Comparison of ENCODE assay signal across 1 cellular context in the genomic region with DNA sequence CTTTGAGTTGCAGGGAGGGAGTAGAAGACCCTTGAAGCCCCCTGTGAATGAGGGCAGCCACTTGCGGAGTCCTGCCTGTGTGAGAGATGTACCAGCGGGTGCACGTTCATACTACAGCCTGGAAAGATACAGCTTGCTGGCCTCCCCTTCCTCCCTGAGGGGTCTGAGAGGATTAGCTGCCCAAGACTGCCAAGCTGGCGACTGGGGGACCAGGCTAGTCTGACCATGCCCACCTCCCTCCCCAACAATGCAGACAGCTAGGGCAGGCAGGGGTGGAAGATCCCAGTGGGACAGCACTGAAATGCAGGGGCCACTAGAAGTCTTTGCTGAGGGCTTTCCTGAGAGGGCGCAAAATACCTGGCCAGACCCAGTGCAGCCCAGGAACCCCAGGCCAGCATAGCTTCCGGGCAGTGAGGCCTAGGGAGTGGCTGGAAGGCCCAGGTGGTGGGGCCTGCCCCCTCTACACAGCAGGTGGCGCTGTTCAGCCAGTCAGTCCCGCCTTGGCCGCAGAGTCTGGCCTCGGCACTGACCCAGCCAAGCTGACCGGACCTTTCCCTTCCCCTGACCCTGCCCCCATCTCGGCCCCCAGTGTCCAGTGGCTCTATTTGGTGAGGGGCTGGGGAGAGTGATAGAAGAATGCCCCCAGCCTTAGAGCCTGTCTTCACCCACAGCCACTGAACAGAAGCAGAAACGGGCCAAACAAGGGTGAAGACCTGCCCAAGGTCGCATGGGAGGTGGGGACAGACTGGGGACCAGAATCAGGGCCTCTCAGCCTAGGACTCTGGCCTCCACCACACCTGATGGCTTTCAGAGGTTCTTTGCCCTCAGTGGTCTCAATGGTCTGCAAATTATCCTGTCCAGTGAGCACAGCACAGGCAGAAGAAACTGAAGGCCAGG.
TF ChIP-seq lines count a peak whose summit lies in the region.

No MANE protein-coding gene starts in this region.

TF ChIP-seq in K562, 482 proteins besides CTCF, POLR2A, EP300 and RAD21 (continued from another document and continues in another):
- TF ChIP-seq MAFK (IDR thresholded peaks at IDR 0.05; ENCODE audit: low read length) (no peak), ZNF184 (CRISPR knock-in tag; IDR thresholded peaks at IDR 0.05) (no peak), MCM7 (IDR thresholded peaks at IDR 0.05) (no peak), RBFOX2 (IDR thresholded peaks at IDR 0.05; ENCODE audit: low read depth, low read length) (peak; percentile 51; the same call in 1 of the 2 replicates), BMI1 (IDR thresholded peaks at IDR 0.05; ENCODE audit: low read length) (no peak), U2AF2 (optimal IDR thresholded peaks at IDR 0.05; ENCODE audit: low read depth, low read length) (no peak), NFATC3 (IDR thresholded peaks at IDR 0.05) (no peak), FOXJ3 (CRISPR knock-in tag; IDR thresholded peaks at IDR 0.05) (no peak), GABPA (tag; conservative IDR thresholded peaks at IDR 0.05; ENCODE audit: low read depth) (peak; percentile 49; the same call in 1 of the 2 replicates), HNRNPUL1 (IDR thresholded peaks at IDR 0.05; ENCODE audit: low read length) (no peak), PHB2 (IDR thresholded peaks at IDR 0.05; ENCODE audit: low read depth) (no peak), HLTF (IDR thresholded peaks at IDR 0.05) (no peak), NR2C1 (IDR thresholded peaks at IDR 0.05) (no peak; the same call in 1 of the 2 replicates), NR2C1 (tag; IDR thresholded peaks at IDR 0.05) (peak; percentile 30; the same call in 1 of the 2 replicates), ETV1 (tag; conservative IDR thresholded peaks at IDR 0.05; ENCODE audit: low read depth) (peak; percentile 56; the same call in 1 of the 2 replicates), GATAD2A (IDR thresholded peaks at IDR 0.05) (0 out of 2 replicates have a peak, but pooled peaks have one; percentile 44), RHOXF2B (CRISPR knock-in tag; conservative IDR thresholded peaks at IDR 0.05) (no peak), PHF20 (IDR thresholded peaks at IDR 0.05; ENCODE audit: partially characterized antibody) (peak; percentile 52), HDAC3 (IDR thresholded peaks at IDR 0.05; ENCODE audit: borderline replicate concordance, partially characterized antibody) (no peak), ZNF57 (CRISPR knock-in tag; IDR thresholded peaks at IDR 0.05) (no peak), ZNF124 (CRISPR knock-in tag; IDR thresholded peaks at IDR 0.05) (no peak), DACH1 (IDR thresholded peaks at IDR 0.05; ENCODE audit: partially characterized antibody) (peak; percentile 37), FOXA3 (CRISPR knock-in tag; conservative IDR thresholded peaks at IDR 0.05 in 1 of 2, IDR thresholded peaks at IDR 0.05 in 1 of 2) (no peak), ZNF551 (CRISPR knock-in tag; IDR thresholded peaks at IDR 0.05) (no peak), SIN3B (IDR thresholded peaks at IDR 0.05; ENCODE audit: low read depth) (peak; percentile 31; the same call in 1 of the 2 replicates), BHLHE40 (IDR thresholded peaks at IDR 0.05; ENCODE audit: low read length) (peak; percentile 55; the same call in 1 of the 2 replicates), CC2D1A (IDR thresholded peaks at IDR 0.05) (peak; percentile 68; the same call in 1 of the 2 replicates), ZFP36 (IDR thresholded peaks at IDR 0.05; ENCODE audit: low read depth, low read length, partially characterized antibody) (peak; percentile 21), STAT5B (CRISPR knock-in tag; IDR thresholded peaks at IDR 0.05) (no peak), RCOR1 (IDR thresholded peaks at IDR 0.05; ENCODE audit: borderline replicate concordance in 1 of 2, low read depth in 2 of 2, low read length in 2 of 2) (peak in 1 of 2 experiments; percentile 34; a peak in 1 of 4 replicates), ZNF133 (CRISPR knock-in tag; IDR thresholded peaks at IDR 0.05) (no peak), MYC (IDR thresholded peaks at IDR 0.05; ENCODE audit: low read depth, low read length) (peak; percentile 37; the same call in 1 of the 2 replicates), MYC (CRISPR knock-in tag; IDR thresholded peaks at IDR 0.05; ENCODE audit: borderline replicate concordance, low read depth) (no peak), ZBTB7A (IDR thresholded peaks at IDR 0.05; ENCODE audit: borderline replicate concordance, control insufficient read depth, low read depth, low read length) (peak; percentile 23; the same call in 1 of the 2 replicates), SMC3 (conservative IDR thresholded peaks at IDR 0.05; ENCODE audit: insufficient read depth, low read depth, low read length) (peak; percentile 89), YY1 (IDR thresholded peaks at IDR 0.05; ENCODE audit: borderline replicate concordance in 1 of 3, control insufficient read depth in 1 of 3, extremely low read depth in 1 of 3, insufficient read depth in 3 of 3, insufficient read length in 1 of 3, insufficient replicate concordance in 2 of 3, low read depth in 1 of 3, low read length in 2 of 3) (no peak), GTF2F1 (IDR thresholded peaks at IDR 0.05; ENCODE audit: low read depth, low read length) (no peak), NFYB (IDR thresholded peaks at IDR 0.05; ENCODE audit: extremely low read depth, insufficient read length) (no peak)
- TF ChIP-seq, protein P1, sequence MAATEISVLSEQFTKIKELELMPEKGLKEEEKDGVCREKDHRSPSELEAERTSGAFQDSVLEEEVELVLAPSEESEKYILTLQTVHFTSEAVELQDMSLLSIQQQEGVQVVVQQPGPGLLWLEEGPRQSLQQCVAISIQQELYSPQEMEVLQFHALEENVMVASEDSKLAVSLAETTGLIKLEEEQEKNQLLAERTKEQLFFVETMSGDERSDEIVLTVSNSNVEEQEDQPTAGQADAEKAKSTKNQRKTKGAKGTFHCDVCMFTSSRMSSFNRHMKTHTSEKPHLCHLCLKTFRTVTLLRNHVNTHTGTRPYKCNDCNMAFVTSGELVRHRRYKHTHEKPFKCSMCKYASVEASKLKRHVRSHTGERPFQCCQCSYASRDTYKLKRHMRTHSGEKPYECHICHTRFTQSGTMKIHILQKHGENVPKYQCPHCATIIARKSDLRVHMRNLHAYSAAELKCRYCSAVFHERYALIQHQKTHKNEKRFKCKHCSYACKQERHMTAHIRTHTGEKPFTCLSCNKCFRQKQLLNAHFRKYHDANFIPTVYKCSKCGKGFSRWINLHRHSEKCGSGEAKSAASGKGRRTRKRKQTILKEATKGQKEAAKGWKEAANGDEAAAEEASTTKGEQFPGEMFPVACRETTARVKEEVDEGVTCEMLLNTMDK (IDR thresholded peaks at IDR 0.05; ENCODE audit: borderline replicate concordance, insufficient read depth, low read depth, low read length, poor library complexity, severe bottlenecking): peak; percentile 73
- TF ChIP-seq, protein P2, sequence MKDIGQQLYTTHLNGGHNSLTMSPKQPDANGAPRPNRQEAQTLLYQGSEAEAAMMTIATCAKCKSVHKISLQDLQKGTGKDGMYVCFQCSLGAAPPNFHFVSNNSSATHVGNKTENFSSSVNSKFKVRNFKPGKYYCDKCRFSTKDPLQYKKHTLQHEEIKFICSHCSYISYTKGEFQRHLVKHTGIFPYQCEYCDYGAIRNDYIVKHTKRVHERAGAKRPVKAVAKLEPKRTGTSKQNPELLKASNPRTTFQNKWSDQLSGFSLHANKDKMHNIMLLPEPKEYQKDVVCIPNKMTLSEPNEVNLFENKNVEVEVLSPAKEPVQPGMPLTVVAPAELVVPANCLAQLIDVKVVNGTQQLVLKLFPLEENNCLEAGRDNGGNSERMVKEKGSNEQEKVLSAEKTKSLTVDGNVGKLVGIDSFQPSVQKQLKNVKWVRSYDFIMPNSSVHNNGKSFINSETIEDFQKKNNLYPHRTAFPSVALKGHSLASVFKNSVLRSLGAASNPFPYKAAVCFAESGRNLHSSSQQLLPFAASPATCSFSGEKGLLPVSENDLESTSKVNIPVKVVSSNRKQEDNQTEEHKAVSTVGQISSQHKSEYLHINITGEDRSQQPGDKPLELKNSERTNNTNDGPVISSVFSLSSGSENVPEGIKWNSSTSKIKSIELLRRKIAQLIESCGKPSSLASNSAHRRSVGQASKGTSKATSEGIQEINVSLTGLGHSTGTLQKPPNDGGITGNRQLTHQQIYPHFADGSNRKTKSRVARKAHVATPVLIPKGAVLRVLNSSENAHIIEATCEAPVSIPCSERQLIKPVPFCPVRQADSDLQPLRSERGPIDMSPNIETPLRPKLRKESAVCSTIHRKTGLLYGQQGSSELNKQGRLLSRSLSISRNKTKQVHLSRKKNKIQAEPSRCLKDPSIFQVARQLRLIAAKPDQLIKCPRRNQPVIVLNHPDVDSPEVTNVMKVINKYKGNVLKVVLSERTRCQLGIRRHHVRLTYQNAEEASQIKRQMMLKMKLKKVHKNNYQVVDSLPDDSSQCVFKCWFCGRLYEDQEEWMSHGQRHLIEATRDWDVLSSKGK (CRISPR knock-in tag; IDR thresholded peaks at IDR 0.05): no peak
- TF ChIP-seq, protein P3, sequence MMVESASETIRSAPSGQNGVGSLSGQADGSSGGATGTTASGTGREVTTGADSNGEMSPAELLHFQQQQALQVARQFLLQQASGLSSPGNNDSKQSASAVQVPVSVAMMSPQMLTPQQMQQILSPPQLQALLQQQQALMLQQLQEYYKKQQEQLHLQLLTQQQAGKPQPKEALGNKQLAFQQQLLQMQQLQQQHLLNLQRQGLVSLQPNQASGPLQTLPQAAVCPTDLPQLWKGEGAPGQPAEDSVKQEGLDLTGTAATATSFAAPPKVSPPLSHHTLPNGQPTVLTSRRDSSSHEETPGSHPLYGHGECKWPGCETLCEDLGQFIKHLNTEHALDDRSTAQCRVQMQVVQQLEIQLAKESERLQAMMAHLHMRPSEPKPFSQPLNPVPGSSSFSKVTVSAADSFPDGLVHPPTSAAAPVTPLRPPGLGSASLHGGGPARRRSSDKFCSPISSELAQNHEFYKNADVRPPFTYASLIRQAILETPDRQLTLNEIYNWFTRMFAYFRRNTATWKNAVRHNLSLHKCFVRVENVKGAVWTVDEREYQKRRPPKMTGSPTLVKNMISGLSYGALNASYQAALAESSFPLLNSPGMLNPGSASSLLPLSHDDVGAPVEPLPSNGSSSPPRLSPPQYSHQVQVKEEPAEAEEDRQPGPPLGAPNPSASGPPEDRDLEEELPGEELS (CRISPR knock-in tag; IDR thresholded peaks at IDR 0.05; ENCODE audit: borderline replicate concordance): no peak
- TF ChIP-seq, protein P4, sequence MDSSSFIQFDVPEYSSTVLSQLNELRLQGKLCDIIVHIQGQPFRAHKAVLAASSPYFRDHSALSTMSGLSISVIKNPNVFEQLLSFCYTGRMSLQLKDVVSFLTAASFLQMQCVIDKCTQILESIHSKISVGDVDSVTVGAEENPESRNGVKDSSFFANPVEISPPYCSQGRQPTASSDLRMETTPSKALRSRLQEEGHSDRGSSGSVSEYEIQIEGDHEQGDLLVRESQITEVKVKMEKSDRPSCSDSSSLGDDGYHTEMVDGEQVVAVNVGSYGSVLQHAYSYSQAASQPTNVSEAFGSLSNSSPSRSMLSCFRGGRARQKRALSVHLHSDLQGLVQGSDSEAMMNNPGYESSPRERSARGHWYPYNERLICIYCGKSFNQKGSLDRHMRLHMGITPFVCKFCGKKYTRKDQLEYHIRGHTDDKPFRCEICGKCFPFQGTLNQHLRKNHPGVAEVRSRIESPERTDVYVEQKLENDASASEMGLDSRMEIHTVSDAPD (CRISPR knock-in tag; IDR thresholded peaks at IDR 0.05): no peak
- TF ChIP-seq, protein P5, sequence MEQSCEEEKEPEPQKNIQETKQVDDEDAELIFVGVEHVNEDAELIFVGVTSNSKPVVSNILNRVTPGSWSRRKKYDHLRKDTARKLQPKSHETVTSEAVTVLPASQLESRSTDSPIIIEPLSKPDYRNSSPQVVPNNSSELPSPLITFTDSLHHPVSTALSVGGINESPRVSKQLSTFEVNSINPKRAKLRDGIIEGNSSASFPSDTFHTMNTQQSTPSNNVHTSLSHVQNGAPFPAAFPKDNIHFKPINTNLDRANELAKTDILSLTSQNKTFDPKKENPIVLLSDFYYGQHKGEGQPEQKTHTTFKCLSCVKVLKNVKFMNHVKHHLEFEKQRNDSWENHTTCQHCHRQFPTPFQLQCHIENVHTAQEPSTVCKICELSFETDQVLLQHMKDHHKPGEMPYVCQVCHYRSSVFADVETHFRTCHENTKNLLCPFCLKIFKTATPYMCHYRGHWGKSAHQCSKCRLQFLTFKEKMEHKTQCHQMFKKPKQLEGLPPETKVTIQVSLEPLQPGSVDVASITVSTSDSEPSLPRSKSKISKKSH (CRISPR knock-in tag; IDR thresholded peaks at IDR 0.05): no peak
- TF ChIP-seq, protein P6, sequence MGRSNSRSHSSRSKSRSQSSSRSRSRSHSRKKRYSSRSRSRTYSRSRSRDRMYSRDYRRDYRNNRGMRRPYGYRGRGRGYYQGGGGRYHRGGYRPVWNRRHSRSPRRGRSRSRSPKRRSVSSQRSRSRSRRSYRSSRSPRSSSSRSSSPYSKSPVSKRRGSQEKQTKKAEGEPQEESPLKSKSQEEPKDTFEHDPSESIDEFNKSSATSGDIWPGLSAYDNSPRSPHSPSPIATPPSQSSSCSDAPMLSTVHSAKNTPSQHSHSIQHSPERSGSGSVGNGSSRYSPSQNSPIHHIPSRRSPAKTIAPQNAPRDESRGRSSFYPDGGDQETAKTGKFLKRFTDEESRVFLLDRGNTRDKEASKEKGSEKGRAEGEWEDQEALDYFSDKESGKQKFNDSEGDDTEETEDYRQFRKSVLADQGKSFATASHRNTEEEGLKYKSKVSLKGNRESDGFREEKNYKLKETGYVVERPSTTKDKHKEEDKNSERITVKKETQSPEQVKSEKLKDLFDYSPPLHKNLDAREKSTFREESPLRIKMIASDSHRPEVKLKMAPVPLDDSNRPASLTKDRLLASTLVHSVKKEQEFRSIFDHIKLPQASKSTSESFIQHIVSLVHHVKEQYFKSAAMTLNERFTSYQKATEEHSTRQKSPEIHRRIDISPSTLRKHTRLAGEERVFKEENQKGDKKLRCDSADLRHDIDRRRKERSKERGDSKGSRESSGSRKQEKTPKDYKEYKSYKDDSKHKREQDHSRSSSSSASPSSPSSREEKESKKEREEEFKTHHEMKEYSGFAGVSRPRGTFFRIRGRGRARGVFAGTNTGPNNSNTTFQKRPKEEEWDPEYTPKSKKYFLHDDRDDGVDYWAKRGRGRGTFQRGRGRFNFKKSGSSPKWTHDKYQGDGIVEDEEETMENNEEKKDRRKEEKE (IDR thresholded peaks at IDR 0.05; ENCODE audit: borderline replicate concordance in 1 of 2, control insufficient read depth in 1 of 2, low read depth in 2 of 2, low read length in 1 of 2): no peak
- TF ChIP-seq, protein P7, sequence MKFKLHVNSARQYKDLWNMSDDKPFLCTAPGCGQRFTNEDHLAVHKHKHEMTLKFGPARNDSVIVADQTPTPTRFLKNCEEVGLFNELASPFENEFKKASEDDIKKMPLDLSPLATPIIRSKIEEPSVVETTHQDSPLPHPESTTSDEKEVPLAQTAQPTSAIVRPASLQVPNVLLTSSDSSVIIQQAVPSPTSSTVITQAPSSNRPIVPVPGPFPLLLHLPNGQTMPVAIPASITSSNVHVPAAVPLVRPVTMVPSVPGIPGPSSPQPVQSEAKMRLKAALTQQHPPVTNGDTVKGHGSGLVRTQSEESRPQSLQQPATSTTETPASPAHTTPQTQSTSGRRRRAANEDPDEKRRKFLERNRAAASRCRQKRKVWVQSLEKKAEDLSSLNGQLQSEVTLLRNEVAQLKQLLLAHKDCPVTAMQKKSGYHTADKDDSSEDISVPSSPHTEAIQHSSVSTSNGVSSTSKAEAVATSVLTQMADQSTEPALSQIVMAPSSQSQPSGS (CRISPR knock-in tag; IDR thresholded peaks at IDR 0.05): no peak
